Comparison of ENCODE assay signal across 14 cellular contexts in genomic region chr17:80797741-80798594, GRCh38.
"Had no signal": no experiment of that assay in that cellular context is flagged by ENCODE, and none has a peak within 500 bp of the region (broad histone marks: within the 10 kb centered on the region; RNA-seq: fewer than 3 reads in every experiment).

No MANE protein-coding gene starts in this region.

- ATAC-seq: naive thymus-derived CD8-positive, alpha-beta T cell had no signal

- H3K27ac ChIP-seq: adrenal gland, colonic mucosa, esophagus squamous epithelium, left ventricle myocardium inferior, stomach, testis, WERI-Rb-1 had no signal

- H3K4me1 ChIP-seq: colonic mucosa, testis had no signal

- H3K4me2 ChIP-seq: SK-N-SH had no signal

- H3K4me3 ChIP-seq: adrenal gland, colonic mucosa, esophagus squamous epithelium, left ventricle myocardium inferior, stomach, testis had no signal

- DNase-seq: activated CD8-positive, alpha-beta memory T cell treated with anti-CD3 and anti-CD28 coated beads for 24 hours; activated gamma-delta T cell; colonic mucosa; esophagus squamous epithelium; hippocampal formation; left ventricle myocardium inferior; naive thymus-derived CD8-positive, alpha-beta T cell; SK-N-SH; stimulated activated CD4-positive, alpha-beta T cell treated with anti-CD3 and anti-CD28 coated beads, Interleukin-12 subunit alpha, Interleukin-12 subunit beta, amount 100 ng/mL, for 4 hours; stimulated activated CD4-positive, alpha-beta T cell treated with anti-CD3 and anti-CD28 coated beads, Interleukin-2, amount 100 ng/mL, for 24 hours; stomach; testis; WERI-Rb-1 had no signal

- H3K9ac ChIP-seq: SK-N-SH had no signal

- H3K27me3 ChIP-seq: adrenal gland, colonic mucosa, esophagus squamous epithelium, stomach, testis had no signal

- H3K36me3 ChIP-seq: adrenal gland, colonic mucosa, left ventricle myocardium inferior had no signal

- H3K9me3 ChIP-seq: adrenal gland, colonic mucosa, esophagus squamous epithelium, left ventricle myocardium inferior, SK-N-SH, stomach, testis had no signal
